1 cellular context compared by ENCODE assay signal in genomic region chr20:21302645-21303060, GRCh38.
TF ChIP-seq lines count a peak whose summit lies in the region.

No MANE protein-coding gene starts in this region.

TF ChIP-seq in HepG2, 621 proteins besides CTCF, POLR2A, EP300 and RAD21 (continued from another document and continues in another):
- TF ChIP-seq GMEB1 (CRISPR knock-in tag; IDR thresholded peaks at IDR 0.05; ENCODE audit: borderline replicate concordance) (no peak), ZSCAN9 (CRISPR knock-in tag; IDR thresholded peaks at IDR 0.05; ENCODE audit: borderline replicate concordance) (no peak), MED13 (CRISPR knock-in tag; IDR thresholded peaks at IDR 0.05) (no peak), ZNF138 (CRISPR knock-in tag; IDR thresholded peaks at IDR 0.05; ENCODE audit: low read depth) (no peak), HDAC6 (IDR thresholded peaks at IDR 0.05; ENCODE audit: low read depth, low read length) (no peak), ZNF512B (CRISPR knock-in tag; IDR thresholded peaks at IDR 0.05; ENCODE audit: borderline replicate concordance) (peak; percentile 26; the same call in 1 of the 2 replicates), FIP1L1 (IDR thresholded peaks at IDR 0.05; ENCODE audit: borderline replicate concordance, insufficient read depth, low read depth, low read length) (no peak), RFX1 (IDR thresholded peaks at IDR 0.05) (no peak), ZFP37 (CRISPR knock-in tag; IDR thresholded peaks at IDR 0.05; ENCODE audit: borderline replicate concordance) (no peak), ATF7 (IDR thresholded peaks at IDR 0.05) (no peak), ATF7 (CRISPR knock-in tag; IDR thresholded peaks at IDR 0.05) (no peak), ZNF354B (CRISPR knock-in tag; IDR thresholded peaks at IDR 0.05) (no peak), ZNF776 (CRISPR knock-in tag; IDR thresholded peaks at IDR 0.05) (no peak), ZNF30 (CRISPR knock-in tag; IDR thresholded peaks at IDR 0.05) (0 out of 2 replicates have a peak, but pooled peaks have one; percentile 31), FOXM1 (CRISPR knock-in tag; IDR thresholded peaks at IDR 0.05) (0 out of 2 replicates have a peak, but pooled peaks have one; percentile 11), ZSCAN5A (CRISPR knock-in tag; IDR thresholded peaks at IDR 0.05; ENCODE audit: borderline replicate concordance) (no peak), ZFP1 (CRISPR knock-in tag; IDR thresholded peaks at IDR 0.05) (0 out of 2 replicates have a peak, but pooled peaks have one; percentile 1), JARID2 (CRISPR knock-in tag; IDR thresholded peaks at IDR 0.05; ENCODE audit: insufficient replicate concordance) (no peak), NFATC3 (CRISPR knock-in tag; IDR thresholded peaks at IDR 0.05) (no peak), ZNF569 (CRISPR knock-in tag; IDR thresholded peaks at IDR 0.05; ENCODE audit: borderline replicate concordance) (no peak), FOXC1 (CRISPR knock-in tag; IDR thresholded peaks at IDR 0.05; ENCODE audit: borderline replicate concordance) (no peak), TBP (CRISPR knock-in tag; IDR thresholded peaks at IDR 0.05) (no peak), ZBTB43 (CRISPR knock-in tag; conservative IDR thresholded peaks at IDR 0.05) (no peak; the same call in 1 of the 2 replicates), ASH2L (IDR thresholded peaks at IDR 0.05; ENCODE audit: insufficient read length, low read depth, low read length) (no peak), ZNF557 (CRISPR knock-in tag; IDR thresholded peaks at IDR 0.05) (no peak), ZMAT3 (CRISPR knock-in tag; conservative IDR thresholded peaks at IDR 0.05) (no peak), RXRB (CRISPR knock-in tag; IDR thresholded peaks at IDR 0.05; ENCODE audit: borderline replicate concordance) (no peak), ZNF260 (CRISPR knock-in tag; IDR thresholded peaks at IDR 0.05; ENCODE audit: borderline replicate concordance, low read depth) (no peak), MIXL1 (CRISPR knock-in tag; IDR thresholded peaks at IDR 0.05) (no peak), SKI (IDR thresholded peaks at IDR 0.05; ENCODE audit: partially characterized antibody) (no peak), SMYD3 (CRISPR knock-in tag; IDR thresholded peaks at IDR 0.05) (no peak), ZNF292 (CRISPR knock-in tag; IDR thresholded peaks at IDR 0.05; ENCODE audit: borderline replicate concordance, low read depth) (0 out of 2 replicates have a peak, but pooled peaks have one; percentile 15), FOXA1 (IDR thresholded peaks at IDR 0.05) (no peak), FOXA1 (CRISPR knock-in tag; IDR thresholded peaks at IDR 0.05) (no peak), FOXO1 (CRISPR knock-in tag; IDR thresholded peaks at IDR 0.05) (no peak)
- TF ChIP-seq, protein P1, sequence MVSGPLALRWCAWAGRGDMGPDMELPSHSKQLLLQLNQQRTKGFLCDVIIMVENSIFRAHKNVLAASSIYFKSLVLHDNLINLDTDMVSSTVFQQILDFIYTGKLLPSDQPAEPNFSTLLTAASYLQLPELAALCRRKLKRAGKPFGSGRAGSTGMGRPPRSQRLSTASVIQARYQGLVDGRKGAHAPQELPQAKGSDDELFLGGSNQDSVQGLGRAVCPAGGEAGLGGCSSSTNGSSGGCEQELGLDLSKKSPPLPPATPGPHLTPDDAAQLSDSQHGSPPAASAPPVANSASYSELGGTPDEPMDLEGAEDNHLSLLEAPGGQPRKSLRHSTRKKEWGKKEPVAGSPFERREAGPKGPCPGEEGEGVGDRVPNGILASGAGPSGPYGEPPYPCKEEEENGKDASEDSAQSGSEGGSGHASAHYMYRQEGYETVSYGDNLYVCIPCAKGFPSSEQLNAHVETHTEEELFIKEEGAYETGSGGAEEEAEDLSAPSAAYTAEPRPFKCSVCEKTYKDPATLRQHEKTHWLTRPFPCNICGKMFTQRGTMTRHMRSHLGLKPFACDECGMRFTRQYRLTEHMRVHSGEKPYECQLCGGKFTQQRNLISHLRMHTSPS (CRISPR knock-in tag; IDR thresholded peaks at IDR 0.05; ENCODE audit: low read depth): no peak
- TF ChIP-seq, protein P2, sequence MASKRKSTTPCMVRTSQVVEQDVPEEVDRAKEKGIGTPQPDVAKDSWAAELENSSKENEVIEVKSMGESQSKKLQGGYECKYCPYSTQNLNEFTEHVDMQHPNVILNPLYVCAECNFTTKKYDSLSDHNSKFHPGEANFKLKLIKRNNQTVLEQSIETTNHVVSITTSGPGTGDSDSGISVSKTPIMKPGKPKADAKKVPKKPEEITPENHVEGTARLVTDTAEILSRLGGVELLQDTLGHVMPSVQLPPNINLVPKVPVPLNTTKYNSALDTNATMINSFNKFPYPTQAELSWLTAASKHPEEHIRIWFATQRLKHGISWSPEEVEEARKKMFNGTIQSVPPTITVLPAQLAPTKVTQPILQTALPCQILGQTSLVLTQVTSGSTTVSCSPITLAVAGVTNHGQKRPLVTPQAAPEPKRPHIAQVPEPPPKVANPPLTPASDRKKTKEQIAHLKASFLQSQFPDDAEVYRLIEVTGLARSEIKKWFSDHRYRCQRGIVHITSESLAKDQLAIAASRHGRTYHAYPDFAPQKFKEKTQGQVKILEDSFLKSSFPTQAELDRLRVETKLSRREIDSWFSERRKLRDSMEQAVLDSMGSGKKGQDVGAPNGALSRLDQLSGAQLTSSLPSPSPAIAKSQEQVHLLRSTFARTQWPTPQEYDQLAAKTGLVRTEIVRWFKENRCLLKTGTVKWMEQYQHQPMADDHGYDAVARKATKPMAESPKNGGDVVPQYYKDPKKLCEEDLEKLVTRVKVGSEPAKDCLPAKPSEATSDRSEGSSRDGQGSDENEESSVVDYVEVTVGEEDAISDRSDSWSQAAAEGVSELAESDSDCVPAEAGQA (IDR thresholded peaks at IDR 0.05; ENCODE audit: low read depth): no peak
- TF ChIP-seq, protein P2 (CRISPR knock-in tag; IDR thresholded peaks at IDR 0.05; ENCODE audit: borderline replicate concordance): no peak
- TF ChIP-seq, protein P3, sequence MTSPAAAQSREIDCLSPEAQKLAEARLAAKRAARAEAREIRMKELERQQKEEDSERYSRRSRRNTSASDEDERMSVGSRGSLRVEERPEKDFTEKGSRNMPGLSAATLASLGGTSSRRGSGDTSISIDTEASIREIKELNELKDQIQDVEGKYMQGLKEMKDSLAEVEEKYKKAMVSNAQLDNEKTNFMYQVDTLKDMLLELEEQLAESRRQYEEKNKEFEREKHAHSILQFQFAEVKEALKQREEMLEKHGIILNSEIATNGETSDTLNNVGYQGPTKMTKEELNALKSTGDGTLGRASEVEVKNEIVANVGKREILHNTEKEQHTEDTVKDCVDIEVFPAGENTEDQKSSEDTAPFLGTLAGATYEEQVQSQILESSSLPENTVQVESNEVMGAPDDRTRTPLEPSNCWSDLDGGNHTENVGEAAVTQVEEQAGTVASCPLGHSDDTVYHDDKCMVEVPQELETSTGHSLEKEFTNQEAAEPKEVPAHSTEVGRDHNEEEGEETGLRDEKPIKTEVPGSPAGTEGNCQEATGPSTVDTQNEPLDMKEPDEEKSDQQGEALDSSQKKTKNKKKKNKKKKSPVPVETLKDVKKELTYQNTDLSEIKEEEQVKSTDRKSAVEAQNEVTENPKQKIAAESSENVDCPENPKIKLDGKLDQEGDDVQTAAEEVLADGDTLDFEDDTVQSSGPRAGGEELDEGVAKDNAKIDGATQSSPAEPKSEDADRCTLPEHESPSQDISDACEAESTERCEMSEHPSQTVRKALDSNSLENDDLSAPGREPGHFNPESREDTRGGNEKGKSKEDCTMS (CRISPR knock-in tag; conservative IDR thresholded peaks at IDR 0.05): no peak
- TF ChIP-seq, protein P4, sequence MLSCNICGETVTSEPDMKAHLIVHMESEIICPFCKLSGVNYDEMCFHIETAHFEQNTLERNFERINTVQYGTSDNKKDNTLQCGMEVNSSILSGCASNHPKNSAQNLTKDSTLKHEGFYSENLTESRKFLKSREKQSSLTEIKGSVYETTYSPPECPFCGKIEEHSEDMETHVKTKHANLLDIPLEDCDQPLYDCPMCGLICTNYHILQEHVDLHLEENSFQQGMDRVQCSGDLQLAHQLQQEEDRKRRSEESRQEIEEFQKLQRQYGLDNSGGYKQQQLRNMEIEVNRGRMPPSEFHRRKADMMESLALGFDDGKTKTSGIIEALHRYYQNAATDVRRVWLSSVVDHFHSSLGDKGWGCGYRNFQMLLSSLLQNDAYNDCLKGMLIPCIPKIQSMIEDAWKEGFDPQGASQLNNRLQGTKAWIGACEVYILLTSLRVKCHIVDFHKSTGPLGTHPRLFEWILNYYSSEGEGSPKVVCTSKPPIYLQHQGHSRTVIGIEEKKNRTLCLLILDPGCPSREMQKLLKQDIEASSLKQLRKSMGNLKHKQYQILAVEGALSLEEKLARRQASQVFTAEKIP (CRISPR knock-in tag; IDR thresholded peaks at IDR 0.05; ENCODE audit: borderline replicate concordance): no peak
- TF ChIP-seq, protein P5, sequence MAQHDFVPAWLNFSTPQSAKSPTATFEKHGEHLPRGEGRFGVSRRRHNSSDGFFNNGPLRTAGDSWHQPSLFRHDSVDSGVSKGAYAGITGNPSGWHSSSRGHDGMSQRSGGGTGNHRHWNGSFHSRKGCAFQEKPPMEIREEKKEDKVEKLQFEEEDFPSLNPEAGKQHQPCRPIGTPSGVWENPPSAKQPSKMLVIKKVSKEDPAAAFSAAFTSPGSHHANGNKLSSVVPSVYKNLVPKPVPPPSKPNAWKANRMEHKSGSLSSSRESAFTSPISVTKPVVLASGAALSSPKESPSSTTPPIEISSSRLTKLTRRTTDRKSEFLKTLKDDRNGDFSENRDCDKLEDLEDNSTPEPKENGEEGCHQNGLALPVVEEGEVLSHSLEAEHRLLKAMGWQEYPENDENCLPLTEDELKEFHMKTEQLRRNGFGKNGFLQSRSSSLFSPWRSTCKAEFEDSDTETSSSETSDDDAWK (CRISPR knock-in tag; IDR thresholded peaks at IDR 0.05): no peak
